ENCODE assay signal across 8 cellular contexts in the genomic region with DNA sequence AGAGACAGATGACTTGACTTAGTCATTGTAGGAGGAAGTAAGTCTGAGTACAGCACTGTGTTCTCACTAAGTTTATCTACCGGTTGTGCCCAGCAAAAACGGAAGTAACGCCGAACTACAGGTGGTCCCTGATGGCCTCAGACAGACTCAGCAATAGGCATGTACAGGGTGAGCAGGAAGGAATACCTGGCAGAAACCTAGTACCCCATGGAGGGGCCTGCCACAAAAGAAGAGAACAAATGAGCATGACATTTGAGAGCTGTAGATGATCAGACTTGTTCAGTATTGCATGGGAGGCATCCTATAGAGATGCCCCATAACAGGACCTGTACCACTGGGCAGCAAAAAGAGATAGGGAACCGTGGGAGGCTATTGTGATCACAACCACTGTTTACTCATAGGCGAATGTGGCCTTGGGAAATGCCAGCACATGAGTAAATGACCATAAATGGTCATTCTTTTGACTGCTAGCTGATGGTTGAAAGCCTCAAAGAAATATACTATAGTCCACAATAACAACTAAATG.
DNase-seq lines count a peak whose midpoint lies in the region; ATAC-seq, FAIRE-seq and TF ChIP-seq lines count a peak whose summit lies in the region.

No MANE protein-coding gene starts in this region.

- FAIRE-seq in GM18507 (lab: Jason Lieb, UNC) = peak; percentile 80
- no peak for FAIRE-seq in D721Med (lab: Jason Lieb, UNC)

- no peak for TF ChIP-seq CTCF in D721Med (IDR thresholded peaks at IDR 0.05; ENCODE audit: insufficient read depth, missing control alignments)

- DNase-seq in GM18507 (ENCODE audit: extremely low spot score, insufficient read length, low read depth) (no peak), NCI-H146 (lab: John Stamatoyannopoulos, UW) (peak; percentile 57), D721Med (ENCODE audit: insufficient read length, low spot score) (no peak), NCI-H2171 treated with DMSO at 0.1 percent for 48 hours (lab: John Stamatoyannopoulos, UW) (no peak), NCI-H748 (lab: John Stamatoyannopoulos, UW; ENCODE audit: unreplicated experiment) (no peak), RKO (ENCODE audit: low spot score) (no peak)
- peak; percentile 14 for DNase-seq in effector CD4-positive, alpha-beta T cell

- peak; percentile 66 for ATAC-seq in GM21825 (IDR thresholded peaks at IDR 0.05; ENCODE audit: unreplicated experiment)

Comparison
In these comparisons a context has a peak if more than half of its experiments do, and no peak if none do; other contexts are left out.
1. DNase-seq: peak in NCI-H146 (single experiment) and effector CD4-positive, alpha-beta T cell (single experiment); none in GM18507 (single experiment), D721Med (single experiment), NCI-H2171 treated with DMSO at 0.1 percent for 48 hours (single experiment), NCI-H748 (single experiment) and RKO (single experiment).